1 cellular context compared by ENCODE assay signal in the genomic region with DNA sequence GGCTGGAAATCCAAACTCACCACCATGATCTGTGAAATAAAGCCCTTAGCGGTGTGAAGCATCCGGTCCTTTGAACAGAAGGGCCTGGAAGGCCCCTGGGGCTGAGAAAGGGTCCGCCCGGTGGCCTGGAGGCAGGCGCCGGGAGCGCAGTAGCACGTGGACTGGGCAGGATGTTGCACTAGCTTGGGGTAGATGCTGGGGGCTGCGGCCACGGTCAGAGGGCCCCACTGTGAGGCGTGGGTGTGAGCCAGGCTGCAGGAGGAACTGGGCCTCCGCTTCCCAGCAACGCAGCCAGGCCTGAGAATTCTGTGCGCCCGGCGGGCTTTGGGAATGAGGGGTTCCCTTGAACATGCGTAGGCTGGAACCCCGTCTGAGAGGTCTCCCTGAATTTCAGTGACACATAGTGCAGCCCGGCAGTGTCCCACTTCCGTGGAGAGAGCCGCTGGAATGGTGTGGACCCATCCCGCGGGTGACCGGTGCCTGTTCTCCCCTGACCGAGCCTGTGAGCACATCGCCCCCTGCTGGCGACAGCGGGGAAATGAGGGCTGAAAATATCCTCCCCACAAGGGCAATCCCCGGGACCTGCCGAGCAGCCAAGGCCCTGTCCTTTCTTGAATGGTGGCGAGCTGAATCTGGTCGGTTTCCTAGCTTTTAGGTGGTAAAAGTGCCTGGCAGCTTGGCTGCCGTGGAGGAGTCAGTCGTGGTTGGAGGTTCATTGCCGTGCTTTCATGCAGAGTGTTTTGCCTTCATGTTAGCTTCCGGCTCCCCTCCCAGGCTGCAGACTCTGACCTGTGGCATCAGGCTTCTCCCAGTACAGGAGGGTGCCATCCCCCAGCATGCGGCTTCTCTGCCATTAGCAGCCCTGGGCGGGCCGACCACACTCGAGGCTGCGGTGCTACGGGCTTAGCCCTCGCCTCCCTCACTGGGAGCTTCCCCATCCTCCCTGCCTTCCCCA.
TF ChIP-seq lines count a peak whose summit lies in the region.

No MANE protein-coding gene starts in this region.

TF ChIP-seq in HepG2, 621 proteins besides CTCF, POLR2A, EP300 and RAD21 (continues in another document):
- TF ChIP-seq ZC3H13 (CRISPR knock-in tag; IDR thresholded peaks at IDR 0.05) (peak; percentile 77), HOXA7 (CRISPR knock-in tag; IDR thresholded peaks at IDR 0.05) (no peak), ZNF883 (CRISPR knock-in tag; IDR thresholded peaks at IDR 0.05; ENCODE audit: not compliant biosample characterization) (peak; percentile 85), IKZF1 (IDR thresholded peaks at IDR 0.05) (no peak), ZNF570 (CRISPR knock-in tag; IDR thresholded peaks at IDR 0.05; ENCODE audit: borderline replicate concordance) (no peak), ATF7-NPFF (CRISPR knock-in tag; IDR thresholded peaks at IDR 0.05; ENCODE audit: low read depth) (no peak), NFIB (CRISPR knock-in tag; IDR thresholded peaks at IDR 0.05; ENCODE audit: borderline replicate concordance) (no peak), FIP1L1 (IDR thresholded peaks at IDR 0.05; ENCODE audit: borderline replicate concordance, insufficient read depth, low read depth, low read length) (no peak), GABPB1 (CRISPR knock-in tag; IDR thresholded peaks at IDR 0.05) (0 out of 2 replicates have a peak, but pooled peaks have one; percentile 31), ZNF33B (CRISPR knock-in tag; IDR thresholded peaks at IDR 0.05) (no peak), HES4 (CRISPR knock-in tag; IDR thresholded peaks at IDR 0.05; ENCODE audit: borderline replicate concordance) (no peak; the same call in 1 of the 2 replicates), RXRA (CRISPR knock-in tag; IDR thresholded peaks at IDR 0.05) (peak; percentile 18; the same call in 1 of the 2 replicates), WIZ (CRISPR knock-in tag; IDR thresholded peaks at IDR 0.05) (peak; percentile 32; the same call in 1 of the 2 replicates), ELF3 (CRISPR knock-in tag; IDR thresholded peaks at IDR 0.05) (0 out of 2 replicates have a peak, but pooled peaks have one; percentile 9), SKI (IDR thresholded peaks at IDR 0.05; ENCODE audit: partially characterized antibody) (no peak), RBM39 (IDR thresholded peaks at IDR 0.05; ENCODE audit: low read depth, low read length, poor library complexity, severe bottlenecking) (no peak), TBL1XR1 (IDR thresholded peaks at IDR 0.05; ENCODE audit: borderline replicate concordance, low read length, partially characterized antibody) (no peak), KDM5B (CRISPR knock-in tag; IDR thresholded peaks at IDR 0.05; ENCODE audit: borderline replicate concordance) (0 out of 2 replicates have a peak, but pooled peaks have one; percentile 34), CHD4 (IDR thresholded peaks at IDR 0.05; ENCODE audit: borderline replicate concordance, low read length) (no peak), HMG20B (CRISPR knock-in tag; conservative IDR thresholded peaks at IDR 0.05) (no peak), RBAK (CRISPR knock-in tag; IDR thresholded peaks at IDR 0.05) (no peak), CEBPB (IDR thresholded peaks at IDR 0.05; ENCODE audit: borderline replicate concordance, low read depth, low read length) (no peak)
- TF ChIP-seq, protein P1, sequence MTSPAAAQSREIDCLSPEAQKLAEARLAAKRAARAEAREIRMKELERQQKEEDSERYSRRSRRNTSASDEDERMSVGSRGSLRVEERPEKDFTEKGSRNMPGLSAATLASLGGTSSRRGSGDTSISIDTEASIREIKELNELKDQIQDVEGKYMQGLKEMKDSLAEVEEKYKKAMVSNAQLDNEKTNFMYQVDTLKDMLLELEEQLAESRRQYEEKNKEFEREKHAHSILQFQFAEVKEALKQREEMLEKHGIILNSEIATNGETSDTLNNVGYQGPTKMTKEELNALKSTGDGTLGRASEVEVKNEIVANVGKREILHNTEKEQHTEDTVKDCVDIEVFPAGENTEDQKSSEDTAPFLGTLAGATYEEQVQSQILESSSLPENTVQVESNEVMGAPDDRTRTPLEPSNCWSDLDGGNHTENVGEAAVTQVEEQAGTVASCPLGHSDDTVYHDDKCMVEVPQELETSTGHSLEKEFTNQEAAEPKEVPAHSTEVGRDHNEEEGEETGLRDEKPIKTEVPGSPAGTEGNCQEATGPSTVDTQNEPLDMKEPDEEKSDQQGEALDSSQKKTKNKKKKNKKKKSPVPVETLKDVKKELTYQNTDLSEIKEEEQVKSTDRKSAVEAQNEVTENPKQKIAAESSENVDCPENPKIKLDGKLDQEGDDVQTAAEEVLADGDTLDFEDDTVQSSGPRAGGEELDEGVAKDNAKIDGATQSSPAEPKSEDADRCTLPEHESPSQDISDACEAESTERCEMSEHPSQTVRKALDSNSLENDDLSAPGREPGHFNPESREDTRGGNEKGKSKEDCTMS (CRISPR knock-in tag; conservative IDR thresholded peaks at IDR 0.05): no peak
- TF ChIP-seq, protein P2, sequence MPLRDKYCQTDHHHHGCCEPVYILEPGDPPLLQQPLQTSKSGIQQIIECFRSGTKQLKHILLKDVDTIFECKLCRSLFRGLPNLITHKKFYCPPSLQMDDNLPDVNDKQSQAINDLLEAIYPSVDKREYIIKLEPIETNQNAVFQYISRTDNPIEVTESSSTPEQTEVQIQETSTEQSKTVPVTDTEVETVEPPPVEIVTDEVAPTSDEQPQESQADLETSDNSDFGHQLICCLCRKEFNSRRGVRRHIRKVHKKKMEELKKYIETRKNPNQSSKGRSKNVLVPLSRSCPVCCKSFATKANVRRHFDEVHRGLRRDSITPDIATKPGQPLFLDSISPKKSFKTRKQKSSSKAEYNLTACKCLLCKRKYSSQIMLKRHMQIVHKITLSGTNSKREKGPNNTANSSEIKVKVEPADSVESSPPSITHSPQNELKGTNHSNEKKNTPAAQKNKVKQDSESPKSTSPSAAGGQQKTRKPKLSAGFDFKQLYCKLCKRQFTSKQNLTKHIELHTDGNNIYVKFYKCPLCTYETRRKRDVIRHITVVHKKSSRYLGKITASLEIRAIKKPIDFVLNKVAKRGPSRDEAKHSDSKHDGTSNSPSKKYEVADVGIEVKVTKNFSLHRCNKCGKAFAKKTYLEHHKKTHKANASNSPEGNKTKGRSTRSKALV (CRISPR knock-in tag; IDR thresholded peaks at IDR 0.05): 0 out of 2 replicates have a peak, but pooled peaks have one; percentile 28
- TF ChIP-seq, protein P3, sequence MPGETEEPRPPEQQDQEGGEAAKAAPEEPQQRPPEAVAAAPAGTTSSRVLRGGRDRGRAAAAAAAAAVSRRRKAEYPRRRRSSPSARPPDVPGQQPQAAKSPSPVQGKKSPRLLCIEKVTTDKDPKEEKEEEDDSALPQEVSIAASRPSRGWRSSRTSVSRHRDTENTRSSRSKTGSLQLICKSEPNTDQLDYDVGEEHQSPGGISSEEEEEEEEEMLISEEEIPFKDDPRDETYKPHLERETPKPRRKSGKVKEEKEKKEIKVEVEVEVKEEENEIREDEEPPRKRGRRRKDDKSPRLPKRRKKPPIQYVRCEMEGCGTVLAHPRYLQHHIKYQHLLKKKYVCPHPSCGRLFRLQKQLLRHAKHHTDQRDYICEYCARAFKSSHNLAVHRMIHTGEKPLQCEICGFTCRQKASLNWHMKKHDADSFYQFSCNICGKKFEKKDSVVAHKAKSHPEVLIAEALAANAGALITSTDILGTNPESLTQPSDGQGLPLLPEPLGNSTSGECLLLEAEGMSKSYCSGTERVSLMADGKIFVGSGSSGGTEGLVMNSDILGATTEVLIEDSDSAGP (CRISPR knock-in tag; IDR thresholded peaks at IDR 0.05; ENCODE audit: borderline replicate concordance): peak; percentile 77; the same call in 1 of the 2 replicates
- TF ChIP-seq, protein P4, sequence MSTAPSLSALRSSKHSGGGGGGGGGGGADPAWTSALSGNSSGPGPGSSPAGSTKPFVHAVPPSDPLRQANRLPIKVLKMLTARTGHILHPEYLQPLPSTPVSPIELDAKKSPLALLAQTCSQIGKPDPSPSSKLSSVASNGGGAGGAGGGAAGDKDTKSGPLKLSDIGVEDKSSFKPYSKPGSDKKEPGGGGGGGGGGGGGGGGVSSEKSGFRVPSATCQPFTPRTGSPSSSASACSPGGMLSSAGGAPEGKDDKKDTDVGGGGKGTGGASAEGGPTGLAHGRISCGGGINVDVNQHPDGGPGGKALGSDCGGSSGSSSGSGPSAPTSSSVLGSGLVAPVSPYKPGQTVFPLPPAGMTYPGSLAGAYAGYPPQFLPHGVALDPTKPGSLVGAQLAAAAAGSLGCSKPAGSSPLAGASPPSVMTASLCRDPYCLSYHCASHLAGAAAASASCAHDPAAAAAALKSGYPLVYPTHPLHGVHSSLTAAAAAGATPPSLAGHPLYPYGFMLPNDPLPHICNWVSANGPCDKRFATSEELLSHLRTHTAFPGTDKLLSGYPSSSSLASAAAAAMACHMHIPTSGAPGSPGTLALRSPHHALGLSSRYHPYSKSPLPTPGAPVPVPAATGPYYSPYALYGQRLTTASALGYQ (CRISPR knock-in tag; IDR thresholded peaks at IDR 0.05): no peak
- TF ChIP-seq, protein P5, sequence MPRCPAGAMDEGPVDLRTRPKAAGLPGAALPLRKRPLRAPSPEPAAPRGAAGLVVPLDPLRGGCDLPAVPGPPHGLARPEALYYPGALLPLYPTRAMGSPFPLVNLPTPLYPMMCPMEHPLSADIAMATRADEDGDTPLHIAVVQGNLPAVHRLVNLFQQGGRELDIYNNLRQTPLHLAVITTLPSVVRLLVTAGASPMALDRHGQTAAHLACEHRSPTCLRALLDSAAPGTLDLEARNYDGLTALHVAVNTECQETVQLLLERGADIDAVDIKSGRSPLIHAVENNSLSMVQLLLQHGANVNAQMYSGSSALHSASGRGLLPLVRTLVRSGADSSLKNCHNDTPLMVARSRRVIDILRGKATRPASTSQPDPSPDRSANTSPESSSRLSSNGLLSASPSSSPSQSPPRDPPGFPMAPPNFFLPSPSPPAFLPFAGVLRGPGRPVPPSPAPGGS (CRISPR knock-in tag; IDR thresholded peaks at IDR 0.05): peak; percentile 79; the same call in 1 of the 2 replicates
- TF ChIP-seq, protein P6, sequence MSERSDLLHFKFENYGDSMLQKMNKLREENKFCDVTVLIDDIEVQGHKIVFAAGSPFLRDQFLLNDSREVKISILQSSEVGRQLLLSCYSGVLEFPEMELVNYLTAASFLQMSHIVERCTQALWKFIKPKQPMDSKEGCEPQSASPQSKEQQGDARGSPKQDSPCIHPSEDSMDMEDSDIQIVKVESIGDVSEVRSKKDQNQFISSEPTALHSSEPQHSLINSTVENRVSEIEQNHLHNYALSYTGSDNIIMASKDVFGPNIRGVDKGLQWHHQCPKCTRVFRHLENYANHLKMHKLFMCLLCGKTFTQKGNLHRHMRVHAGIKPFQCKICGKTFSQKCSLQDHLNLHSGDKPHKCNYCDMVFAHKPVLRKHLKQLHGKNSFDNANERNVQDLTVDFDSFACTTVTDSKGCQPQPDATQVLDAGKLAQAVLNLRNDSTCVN (CRISPR knock-in tag; IDR thresholded peaks at IDR 0.05; ENCODE audit: borderline replicate concordance): no peak; the same call in 1 of the 2 replicates
- TF ChIP-seq, protein P7, sequence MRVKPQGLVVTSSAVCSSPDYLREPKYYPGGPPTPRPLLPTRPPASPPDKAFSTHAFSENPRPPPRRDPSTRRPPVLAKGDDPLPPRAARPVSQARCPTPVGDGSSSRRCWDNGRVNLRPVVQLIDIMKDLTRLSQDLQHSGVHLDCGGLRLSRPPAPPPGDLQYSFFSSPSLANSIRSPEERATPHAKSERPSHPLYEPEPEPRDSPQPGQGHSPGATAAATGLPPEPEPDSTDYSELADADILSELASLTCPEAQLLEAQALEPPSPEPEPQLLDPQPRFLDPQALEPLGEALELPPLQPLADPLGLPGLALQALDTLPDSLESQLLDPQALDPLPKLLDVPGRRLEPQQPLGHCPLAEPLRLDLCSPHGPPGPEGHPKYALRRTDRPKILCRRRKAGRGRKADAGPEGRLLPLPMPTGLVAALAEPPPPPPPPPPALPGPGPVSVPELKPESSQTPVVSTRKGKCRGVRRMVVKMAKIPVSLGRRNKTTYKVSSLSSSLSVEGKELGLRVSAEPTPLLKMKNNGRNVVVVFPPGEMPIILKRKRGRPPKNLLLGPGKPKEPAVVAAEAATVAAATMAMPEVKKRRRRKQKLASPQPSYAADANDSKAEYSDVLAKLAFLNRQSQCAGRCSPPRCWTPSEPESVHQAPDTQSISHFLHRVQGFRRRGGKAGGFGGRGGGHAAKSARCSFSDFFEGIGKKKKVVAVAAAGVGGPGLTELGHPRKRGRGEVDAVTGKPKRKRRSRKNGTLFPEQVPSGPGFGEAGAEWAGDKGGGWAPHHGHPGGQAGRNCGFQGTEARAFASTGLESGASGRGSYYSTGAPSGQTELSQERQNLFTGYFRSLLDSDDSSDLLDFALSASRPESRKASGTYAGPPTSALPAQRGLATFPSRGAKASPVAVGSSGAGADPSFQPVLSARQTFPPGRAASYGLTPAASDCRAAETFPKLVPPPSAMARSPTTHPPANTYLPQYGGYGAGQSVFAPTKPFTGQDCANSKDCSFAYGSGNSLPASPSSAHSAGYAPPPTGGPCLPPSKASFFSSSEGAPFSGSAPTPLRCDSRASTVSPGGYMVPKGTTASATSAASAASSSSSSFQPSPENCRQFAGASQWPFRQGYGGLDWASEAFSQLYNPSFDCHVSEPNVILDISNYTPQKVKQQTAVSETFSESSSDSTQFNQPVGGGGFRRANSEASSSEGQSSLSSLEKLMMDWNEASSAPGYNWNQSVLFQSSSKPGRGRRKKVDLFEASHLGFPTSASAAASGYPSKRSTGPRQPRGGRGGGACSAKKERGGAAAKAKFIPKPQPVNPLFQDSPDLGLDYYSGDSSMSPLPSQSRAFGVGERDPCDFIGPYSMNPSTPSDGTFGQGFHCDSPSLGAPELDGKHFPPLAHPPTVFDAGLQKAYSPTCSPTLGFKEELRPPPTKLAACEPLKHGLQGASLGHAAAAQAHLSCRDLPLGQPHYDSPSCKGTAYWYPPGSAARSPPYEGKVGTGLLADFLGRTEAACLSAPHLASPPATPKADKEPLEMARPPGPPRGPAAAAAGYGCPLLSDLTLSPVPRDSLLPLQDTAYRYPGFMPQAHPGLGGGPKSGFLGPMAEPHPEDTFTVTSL (CRISPR knock-in tag; IDR thresholded peaks at IDR 0.05; ENCODE audit: borderline replicate concordance): no peak
- TF ChIP-seq, protein P8, sequence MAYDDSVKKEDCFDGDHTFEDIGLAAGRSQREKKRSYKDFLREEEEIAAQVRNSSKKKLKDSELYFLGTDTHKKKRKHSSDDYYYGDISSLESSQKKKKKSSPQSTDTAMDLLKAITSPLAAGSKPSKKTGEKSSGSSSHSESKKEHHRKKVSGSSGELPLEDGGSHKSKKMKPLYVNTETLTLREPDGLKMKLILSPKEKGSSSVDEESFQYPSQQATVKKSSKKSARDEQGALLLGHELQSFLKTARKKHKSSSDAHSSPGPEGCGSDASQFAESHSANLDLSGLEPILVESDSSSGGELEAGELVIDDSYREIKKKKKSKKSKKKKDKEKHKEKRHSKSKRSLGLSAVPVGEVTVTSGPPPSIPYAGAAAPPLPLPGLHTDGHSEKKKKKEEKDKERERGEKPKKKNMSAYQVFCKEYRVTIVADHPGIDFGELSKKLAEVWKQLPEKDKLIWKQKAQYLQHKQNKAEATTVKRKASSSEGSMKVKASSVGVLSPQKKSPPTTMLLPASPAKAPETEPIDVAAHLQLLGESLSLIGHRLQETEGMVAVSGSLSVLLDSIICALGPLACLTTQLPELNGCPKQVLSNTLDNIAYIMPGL (CRISPR knock-in tag; IDR thresholded peaks at IDR 0.05; ENCODE audit: borderline replicate concordance in 1 of 2, low read depth in 1 of 2): peak; percentile 38 to 74; a peak in 2 of 4 replicates
- TF ChIP-seq, protein P9, sequence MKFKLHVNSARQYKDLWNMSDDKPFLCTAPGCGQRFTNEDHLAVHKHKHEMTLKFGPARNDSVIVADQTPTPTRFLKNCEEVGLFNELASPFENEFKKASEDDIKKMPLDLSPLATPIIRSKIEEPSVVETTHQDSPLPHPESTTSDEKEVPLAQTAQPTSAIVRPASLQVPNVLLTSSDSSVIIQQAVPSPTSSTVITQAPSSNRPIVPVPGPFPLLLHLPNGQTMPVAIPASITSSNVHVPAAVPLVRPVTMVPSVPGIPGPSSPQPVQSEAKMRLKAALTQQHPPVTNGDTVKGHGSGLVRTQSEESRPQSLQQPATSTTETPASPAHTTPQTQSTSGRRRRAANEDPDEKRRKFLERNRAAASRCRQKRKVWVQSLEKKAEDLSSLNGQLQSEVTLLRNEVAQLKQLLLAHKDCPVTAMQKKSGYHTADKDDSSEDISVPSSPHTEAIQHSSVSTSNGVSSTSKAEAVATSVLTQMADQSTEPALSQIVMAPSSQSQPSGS (CRISPR knock-in tag; IDR thresholded peaks at IDR 0.05): 0 out of 2 replicates have a peak, but pooled peaks have one; percentile 38
